Comparison of ENCODE assay signal across 1 cellular context in genomic region chr1:202235856-202236837, GRCh38.
TF ChIP-seq lines count a peak whose summit lies in the region.

No MANE protein-coding gene starts in this region.

TF ChIP-seq in K562, 482 proteins besides CTCF, POLR2A, EP300 and RAD21 (continued from another document and continues in another):
- TF ChIP-seq, protein P1, sequence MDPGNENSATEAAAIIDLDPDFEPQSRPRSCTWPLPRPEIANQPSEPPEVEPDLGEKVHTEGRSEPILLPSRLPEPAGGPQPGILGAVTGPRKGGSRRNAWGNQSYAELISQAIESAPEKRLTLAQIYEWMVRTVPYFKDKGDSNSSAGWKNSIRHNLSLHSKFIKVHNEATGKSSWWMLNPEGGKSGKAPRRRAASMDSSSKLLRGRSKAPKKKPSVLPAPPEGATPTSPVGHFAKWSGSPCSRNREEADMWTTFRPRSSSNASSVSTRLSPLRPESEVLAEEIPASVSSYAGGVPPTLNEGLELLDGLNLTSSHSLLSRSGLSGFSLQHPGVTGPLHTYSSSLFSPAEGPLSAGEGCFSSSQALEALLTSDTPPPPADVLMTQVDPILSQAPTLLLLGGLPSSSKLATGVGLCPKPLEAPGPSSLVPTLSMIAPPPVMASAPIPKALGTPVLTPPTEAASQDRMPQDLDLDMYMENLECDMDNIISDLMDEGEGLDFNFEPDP (CRISPR knock-in tag; IDR thresholded peaks at IDR 0.05), result no peak
- TF ChIP-seq TARDBP (IDR thresholded peaks at IDR 0.05), result peak; percentile 49; the same call in 1 of the 2 replicates
- TF ChIP-seq ZBTB11 (CRISPR knock-in tag; IDR thresholded peaks at IDR 0.05), result no peak
- TF ChIP-seq ZNF318 (IDR thresholded peaks at IDR 0.05; ENCODE audit: borderline replicate concordance in 1 of 2, low read depth in 1 of 2), result no peak
- TF ChIP-seq ATF7 (IDR thresholded peaks at IDR 0.05), result peak; percentile 81
- TF ChIP-seq, protein P2, sequence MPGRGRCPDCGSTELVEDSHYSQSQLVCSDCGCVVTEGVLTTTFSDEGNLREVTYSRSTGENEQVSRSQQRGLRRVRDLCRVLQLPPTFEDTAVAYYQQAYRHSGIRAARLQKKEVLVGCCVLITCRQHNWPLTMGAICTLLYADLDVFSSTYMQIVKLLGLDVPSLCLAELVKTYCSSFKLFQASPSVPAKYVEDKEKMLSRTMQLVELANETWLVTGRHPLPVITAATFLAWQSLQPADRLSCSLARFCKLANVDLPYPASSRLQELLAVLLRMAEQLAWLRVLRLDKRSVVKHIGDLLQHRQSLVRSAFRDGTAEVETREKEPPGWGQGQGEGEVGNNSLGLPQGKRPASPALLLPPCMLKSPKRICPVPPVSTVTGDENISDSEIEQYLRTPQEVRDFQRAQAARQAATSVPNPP (IDR thresholded peaks at IDR 0.05; ENCODE audit: borderline replicate concordance, insufficient read depth, insufficient read length), result no peak
- no peak for TF ChIP-seq ELF1 (tag; IDR thresholded peaks at IDR 0.05)
- TF ChIP-seq ZBTB8A (IDR thresholded peaks at IDR 0.05; ENCODE audit: partially characterized antibody), result no peak
- TF ChIP-seq ZFP30 (CRISPR knock-in tag; IDR thresholded peaks at IDR 0.05; ENCODE audit: borderline replicate concordance), result no peak
- peak in 1 of 2 experiments; percentile 65; a peak in 2 of 4 replicates for TF ChIP-seq MAZ (CRISPR knock-in tag; conservative IDR thresholded peaks at IDR 0.05 in 1 of 2, IDR thresholded peaks at IDR 0.05 in 1 of 2)
- peak; percentile 31 to 37 for TF ChIP-seq E2F6 (IDR thresholded peaks at IDR 0.05; ENCODE audit: borderline replicate concordance in 1 of 2, extremely low read depth in 1 of 2, insufficient read depth in 1 of 2, insufficient read length in 1 of 2, low read depth in 1 of 2, low read length in 1 of 2, poor library complexity in 1 of 2, severe bottlenecking in 1 of 2)
- TF ChIP-seq MAFF (IDR thresholded peaks at IDR 0.05; ENCODE audit: low read length), result no peak
- no peak for TF ChIP-seq ZZZ3 (IDR thresholded peaks at IDR 0.05)
- peak; percentile 88 for TF ChIP-seq EP400 (IDR thresholded peaks at IDR 0.05)
- TF ChIP-seq BCLAF1 (IDR thresholded peaks at IDR 0.05; ENCODE audit: borderline replicate concordance in 1 of 2, control insufficient read depth in 1 of 2, low read depth in 2 of 2, low read length in 1 of 2), result no peak
- TF ChIP-seq KDM5B (IDR thresholded peaks at IDR 0.05; ENCODE audit: insufficient replicate concordance, low read depth, low read length), result no peak
- TF ChIP-seq RCOR1 (IDR thresholded peaks at IDR 0.05; ENCODE audit: borderline replicate concordance in 1 of 2, low read depth in 2 of 2, low read length in 2 of 2), result peak in 1 of 2 experiments; percentile 92; a peak in 2 of 4 replicates
- TF ChIP-seq CHD4 (IDR thresholded peaks at IDR 0.05; ENCODE audit: insufficient read depth, insufficient replicate concordance, low read depth, low read length, poor library complexity, severe bottlenecking), result no peak
- no peak for TF ChIP-seq NUFIP1 (IDR thresholded peaks at IDR 0.05; ENCODE audit: partially characterized antibody)
- TF ChIP-seq ZBTB7A (IDR thresholded peaks at IDR 0.05; ENCODE audit: borderline replicate concordance, control insufficient read depth, low read depth, low read length), result peak; percentile 66; the same call in 1 of the 2 replicates
- no peak for TF ChIP-seq SMARCA5 (IDR thresholded peaks at IDR 0.05)
- peak; percentile 69 for TF ChIP-seq MAX (CRISPR knock-in tag; IDR thresholded peaks at IDR 0.05)
- no peak for TF ChIP-seq SRSF9 (IDR thresholded peaks at IDR 0.05; ENCODE audit: borderline replicate concordance, low read depth, low read length)
- TF ChIP-seq FOSL1 (tag; conservative IDR thresholded peaks at IDR 0.05), result peak; percentile 96
- no peak for TF ChIP-seq ZBTB12 (CRISPR knock-in tag; IDR thresholded peaks at IDR 0.05)
- peak; percentile 99 for TF ChIP-seq MYC (IDR thresholded peaks at IDR 0.05; ENCODE audit: low read depth, low read length)
- TF ChIP-seq MYC (CRISPR knock-in tag; IDR thresholded peaks at IDR 0.05; ENCODE audit: borderline replicate concordance, low read depth), result no peak
- TF ChIP-seq ZNF263 (CRISPR knock-in tag; IDR thresholded peaks at IDR 0.05; ENCODE audit: borderline replicate concordance), result peak; percentile 93
- no peak for TF ChIP-seq HEY1 (CRISPR knock-in tag; IDR thresholded peaks at IDR 0.05; ENCODE audit: borderline replicate concordance)
- TF ChIP-seq NEUROD1 (IDR thresholded peaks at IDR 0.05; ENCODE audit: borderline replicate concordance, low read depth, low read length, partially characterized antibody), result peak; percentile 54
- TF ChIP-seq RBBP5 (IDR thresholded peaks at IDR 0.05; ENCODE audit: borderline replicate concordance, insufficient read depth, low read length, poor library complexity, severe bottlenecking), result no peak
- no peak for TF ChIP-seq BRCA1 (IDR thresholded peaks at IDR 0.05)
- no peak for TF ChIP-seq BRCA1 (CRISPR knock-in tag; IDR thresholded peaks at IDR 0.05)
- no peak for TF ChIP-seq NELFE (IDR thresholded peaks at IDR 0.05; ENCODE audit: insufficient read depth, insufficient read length)
- TF ChIP-seq PHF20 (IDR thresholded peaks at IDR 0.05; ENCODE audit: partially characterized antibody), result no peak
- TF ChIP-seq IRF1 (CRISPR knock-in tag; IDR thresholded peaks at IDR 0.05; ENCODE audit: borderline replicate concordance), result no peak
- TF ChIP-seq TFAM (CRISPR knock-in tag; conservative IDR thresholded peaks at IDR 0.05), result no peak
- no peak for TF ChIP-seq TAF9B (IDR thresholded peaks at IDR 0.05; ENCODE audit: partially characterized antibody)
- peak; percentile 49 for TF ChIP-seq SMC3 (conservative IDR thresholded peaks at IDR 0.05; ENCODE audit: insufficient read depth, low read depth, low read length)
- peak; percentile 30; the same call in 1 of the 2 replicates for TF ChIP-seq BHLHE40 (IDR thresholded peaks at IDR 0.05; ENCODE audit: low read length)
- no peak for TF ChIP-seq TCF7 (IDR thresholded peaks at IDR 0.05; ENCODE audit: borderline replicate concordance)
- no peak for TF ChIP-seq RNF2 (IDR thresholded peaks at IDR 0.05)
